14 cellular contexts compared by ENCODE assay signal in genomic region chr5:21680196-21680595, GRCh38.
DNase-seq lines count a peak whose midpoint lies in the region; ATAC-seq and TF ChIP-seq lines count a peak whose summit lies in the region.
"Had no signal": no experiment of that assay in that cellular context is flagged by ENCODE, and none has a peak within 500 bp of the region (broad histone marks: within the 10 kb centered on the region; RNA-seq: fewer than 3 reads in every experiment).

No MANE protein-coding gene starts in this region.

- no peaks in the 10 kb centered on the region for H3K36me3 ChIP-seq in BJ (ENCODE audit: control insufficient read depth, insufficient read depth, low read length)
- no peaks in the 10 kb centered on the region for H3K36me3 ChIP-seq in left lung
- no peaks in the 10 kb centered on the region for H3K36me3 ChIP-seq in spleen

- POLR2A ChIA-PET in BJ (lab: Charles Lee) = no interaction called here

- H3K27me3 ChIP-seq in BJ (ENCODE audit: control insufficient read depth, insufficient read depth, low read length) (no peaks in the 10 kb centered on the region), left lung (no peaks in the 10 kb centered on the region), spleen (replicated peaks in 1 of 7) (no peaks in the 10 kb centered on the region)

- TF ChIP-seq POLR2A in spleen (IDR thresholded peaks at IDR 0.05) = no peak

- DNase-seq in BJ (ENCODE audit: low read depth) (peak; percentile 6), NCI-H226 (peak; percentile 78), cardiac fibroblast (ENCODE audit: low read depth in 2 of 2) (peak; percentile 65 to 89), left lung (no peak), left colon (no peak), spleen (no peak), germinal center (ENCODE audit: low spot score) (no peak), left ventricle myocardium superior (no peak)
- DNase-seq: H7, Kasumi-1, left cardiac atrium, NCI-H2107 had no signal

- ATAC-seq in left lung (peak; percentile 31), left colon (no peak), left ventricle myocardium superior (no peak)
- ATAC-seq: activated naive CD4-positive, alpha-beta T cell treated with anti-CD3 and anti-CD28 coated beads, Interleukin-2, amount 50 U/mL, for 72 hours; natural killer cell treated with Interleukin-12 subunit alpha and Interleukin-12 subunit beta and Interleukin-15 and Interleukin-18, amount 100 ng/mL, for 72 hours had no signal

- no peak overlapping the region for H3K27ac ChIP-seq in left lung
- H3K27ac ChIP-seq in spleen = no peak overlapping the region

- no peaks in the 10 kb centered on the region for H3K9me3 ChIP-seq in left lung
- no peaks in the 10 kb centered on the region for H3K9me3 ChIP-seq in spleen

- no peak for TF ChIP-seq CTCF in BJ (IDR thresholded peaks at IDR 0.05; ENCODE audit: insufficient read depth, low read depth, low read length)
- TF ChIP-seq CTCF in cardiac fibroblast (IDR thresholded peaks at IDR 0.05; ENCODE audit: low read depth, low read length) = no peak
- no peak for TF ChIP-seq CTCF in left lung (IDR thresholded peaks at IDR 0.05)
- no peak for TF ChIP-seq CTCF in spleen (IDR thresholded peaks at IDR 0.05 in 8 of 11, conservative IDR thresholded peaks at IDR 0.05 in 3 of 11)

- intact Hi-C loops in left lung (cut with DNase I) = no loop called here
- intact Hi-C loops in left colon (cut with DNase I, micrococcal nuclease) = no loop called here
- intact Hi-C loops in spleen (cut with DNase I; ENCODE audit: low total_unique reads) = no loop called here
- intact Hi-C loops in left ventricle myocardium superior (cut with micrococcal nuclease) = no loop called here

- H3K4me3 ChIP-seq in BJ (ENCODE audit: low read depth, low read length) (no peak overlapping the region), cardiac fibroblast (replicated peaks in 1 of 2; ENCODE audit: low read depth in 2 of 2, low read length in 2 of 2) (no peak overlapping the region), left lung (no peak overlapping the region), spleen (no peak overlapping the region)

- CTCF ChIA-PET in BJ (lab: Yijun Ruan, JAX) = no interaction called here

- H3K4me1 ChIP-seq in left lung (no peaks in the 10 kb centered on the region), spleen (no peaks in the 10 kb centered on the region)

Comparison
In these comparisons a context has a peak if more than half of its experiments do, and no peak if none do; other contexts are left out.
1. DNase-seq: peak in BJ (single experiment), NCI-H226 (single experiment) and cardiac fibroblast (2 of 2); none in left lung (0 of 2), left colon (0 of 2), spleen (single experiment), germinal center (single experiment) and left ventricle myocardium superior (single experiment).